In the genomic region with DNA sequence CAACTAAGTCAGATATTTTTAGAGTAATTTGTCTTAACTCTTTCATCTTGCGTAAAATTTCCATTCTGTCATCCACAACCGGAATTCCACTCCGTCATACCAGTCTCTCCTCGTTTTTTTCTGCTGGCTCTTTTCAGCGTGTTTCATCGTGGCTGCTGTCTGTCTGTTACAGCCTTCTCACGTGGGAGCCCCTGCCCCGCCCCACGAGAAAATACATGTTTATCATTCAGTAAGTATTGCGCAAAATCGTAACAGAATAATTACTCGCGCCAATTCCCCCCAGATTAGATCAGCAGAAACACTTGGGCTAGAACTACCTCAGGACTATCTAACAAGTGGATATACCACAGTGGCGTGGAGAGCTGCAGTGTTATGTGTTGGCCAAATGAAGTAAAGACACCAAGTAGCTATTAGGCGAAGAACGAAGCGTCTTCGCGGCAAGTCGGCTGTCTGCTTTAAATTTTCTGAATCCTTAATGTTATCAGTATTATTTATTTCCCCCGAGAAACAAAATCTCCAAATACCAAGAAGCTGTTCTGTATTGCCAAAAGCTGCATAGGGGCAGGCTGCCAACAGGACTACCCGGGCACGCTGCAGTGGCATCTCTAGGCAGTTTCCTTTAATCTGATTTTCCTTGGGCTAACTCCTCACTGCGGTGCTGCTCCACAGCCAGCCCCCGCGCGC, we compare ENCODE assay signal across 8 cellular contexts. TPM values are rescaled to one million over a fixed set of nuclear protein-coding genes. Genes with fewer than 3 reads are reported as not detected.
DNase-seq lines count a peak whose midpoint lies in the region; ATAC-seq and TF ChIP-seq lines count a peak whose summit lies in the region.

No MANE protein-coding gene starts in this region.

- no peaks in the 10 kb centered on the region for H3K27me3 ChIP-seq in HUES64 (ENCODE audit: insufficient read depth, low read length)
- no peaks in the 10 kb centered on the region for H3K27me3 ChIP-seq in mammary epithelial cell (ENCODE audit: insufficient read depth, low read length)

- H3K27ac ChIP-seq in HUES64 (ENCODE audit: low read depth, low read length) (peak overlapping the region; percentile 3; the same call in 1 of the 2 replicates), mammary epithelial cell (ENCODE audit: insufficient read depth, low read depth, low read length) (peak overlapping the region; percentile 14)

- no TSS peak for BruUV-seq in mammary epithelial cell (replicated peaks; lab: Mats Ljungman, UMichigan)

- peak overlapping the region; percentile 93 for H3K4me3 Mint-ChIP-seq in T-helper 2 cell treated with Interferon-gamma antibody and Interleukin-4, amounts not matched to agents 5 μg/mL and 100 μg/mL, for 36 hours

- in situ Hi-C loops in mammary epithelial cell (cut with MboI; ENCODE audit: low sequenced_read_pairs in 2 of 2): no loop called here

- dilution Hi-C loops in mammary epithelial cell (cut with HindIII; ENCODE audit: low sequenced_read_pairs): no loop called here

- intact Hi-C loops in mammary epithelial cell (cut with micrococcal nuclease): loop anchor here (2.0 to 10.0 kb wide), 2 partner anchors 59 to 129 kb away; no protein-coding TSS in a partner anchor

- peak overlapping the region; percentile 91 for H3K4me2 ChIP-seq in mammary epithelial cell (ENCODE audit: insufficient read depth, low read depth, low read length)

- CTCF ChIA-PET in mammary epithelial cell (lab: Charles Lee; ENCODE audit: low non-redundant PET): no interaction called here

- peak overlapping the region; percentile 77 for H3K4me3 ChIP-seq in HUES64 (ENCODE audit: low read length)
- H3K4me3 ChIP-seq in mammary epithelial cell (replicated peaks in 1 of 3; ENCODE audit: insufficient read depth in 1 of 3, low read depth in 2 of 3, low read length in 3 of 3): peak overlapping the region; percentile 52 to 73 (median 68)

- no peaks in the 10 kb centered on the region for H3K9me3 ChIP-seq in HUES64 (ENCODE audit: insufficient read depth, low read depth, low read length)
- no peaks in the 10 kb centered on the region for H3K9me3 ChIP-seq in mammary epithelial cell (replicated peaks; ENCODE audit: insufficient read depth, low read length)

- peaks cover 9% of the 10 kb centered on the region; the same call in 1 of the 2 replicates for H3K4me1 ChIP-seq in HUES64 (ENCODE audit: insufficient read depth, low read length)
- peaks cover 28% of the 10 kb centered on the region for H3K4me1 ChIP-seq in mammary epithelial cell (ENCODE audit: insufficient read depth, low read length)

- H2AFZ ChIP-seq in mammary epithelial cell (ENCODE audit: low read depth, low read length): peak overlapping the region; percentile 92

- H3K27me3 Mint-ChIP-seq in T-helper 2 cell treated with Interferon-gamma antibody and Interleukin-4, amounts not matched to agents 5 μg/mL and 100 μg/mL, for 36 hours (ENCODE audit: low read depth): no peaks in the 10 kb centered on the region

- ATAC-seq in GM19351 (IDR thresholded peaks at IDR 0.05; ENCODE audit: unreplicated experiment): peak; percentile 20

- no peak for TF ChIP-seq CTCF in mammary epithelial cell (conservative IDR thresholded peaks at IDR 0.05 in 1 of 2, IDR thresholded peaks at IDR 0.05 in 1 of 2; ENCODE audit: extremely low read depth in 1 of 2, insufficient read depth in 1 of 2, low read depth in 1 of 2, low read length in 2 of 2)

- peaks cover 36% of the 10 kb centered on the region for H3K79me2 ChIP-seq in mammary epithelial cell (ENCODE audit: insufficient read depth, low read length)

- H3K27ac Mint-ChIP-seq in T-helper 2 cell treated with Interferon-gamma antibody and Interleukin-4, amounts not matched to agents 5 μg/mL and 100 μg/mL, for 36 hours: peak overlapping the region; percentile 52

- H3K36me3 ChIP-seq in HUES64 (ENCODE audit: insufficient read depth, low read length) (no peaks in the 10 kb centered on the region), mammary epithelial cell (ENCODE audit: insufficient read depth, low read length) (no peaks in the 10 kb centered on the region)

- H3K36me3 Mint-ChIP-seq in T-helper 2 cell treated with Interferon-gamma antibody and Interleukin-4, amounts not matched to agents 5 μg/mL and 100 μg/mL, for 36 hours (ENCODE audit: low read depth): peaks cover 2% of the 10 kb centered on the region

- H4K20me1 ChIP-seq in mammary epithelial cell (ENCODE audit: insufficient read depth, low read length): no peaks in the 10 kb centered on the region

- H3K9me3 Mint-ChIP-seq in T-helper 2 cell treated with Interferon-gamma antibody and Interleukin-4, amounts not matched to agents 5 μg/mL and 100 μg/mL, for 36 hours: no peaks in the 10 kb centered on the region

- WGBS in HUES64: 37% methylated on average over 27 of the region's 27 CpGs
- WGBS in mammary epithelial cell (ENCODE audit: low coverage, missing lambda C conversion rate): 4% methylated on average over 21 of the region's 27 CpGs

- peak; percentile 67 to 76 for DNase-seq in AML-193 (lab: John Stamatoyannopoulos, UW)
- DNase-seq in T-helper 2 cell treated with Interferon-gamma antibody and Interleukin-4, amounts not matched to agents 5 μg/mL and 100 μg/mL, for 36 hours (ENCODE audit: low spot score): peak; percentile 40
- DNase-seq in mammary epithelial cell: peak; percentile 16
- DNase-seq in kidney glomerular epithelial cell (lab: John Stamatoyannopoulos, UW): peak; percentile 35
- peak in 3 of 4 experiments; percentile 14 to 31 (median 20) for DNase-seq in stimulated activated CD4-positive, alpha-beta T cell treated with anti-CD3 and anti-CD28 coated beads, Interleukin-1b, Interleukin-23, amount 100 ng/mL, for 24 hours (ENCODE audit: low read depth in 4 of 4, low spot score in 1 of 4)
- DNase-seq in NOMO-1 (lab: John Stamatoyannopoulos, UW; ENCODE audit: unreplicated experiment in 2 of 2): no peak

- peak overlapping the region; percentile 63 for H3K9ac ChIP-seq in HUES64 (ENCODE audit: low read depth, low read length)
- no peak overlapping the region for H3K9ac ChIP-seq in mammary epithelial cell (ENCODE audit: insufficient read depth, low read length)

- peaks cover 21% of the 10 kb centered on the region for H3K4me1 Mint-ChIP-seq in T-helper 2 cell treated with Interferon-gamma antibody and Interleukin-4, amounts not matched to agents 5 μg/mL and 100 μg/mL, for 36 hours (ENCODE audit: low read depth)

RNA-seq across cellular contexts. Expression of gene FOCAD, which starts 0.6 kb away (rescaled TPM):
- 26.7 TPM for polyA plus RNA-seq in HUES64 (2013, experiment 1 of 2)
- 32.8 TPM for polyA plus RNA-seq in HUES64 (2013, experiment 2 of 2)
- total RNA-seq in mammary epithelial cell: 10 to 100 TPM; 22.5 to 48.2 TPM
- polyA plus RNA-seq in mammary epithelial cell: 20.0 TPM
- polyA minus RNA-seq in mammary epithelial cell: 176 TPM

Comparison
In these comparisons a context has a peak if more than half of its experiments do, and no peak if none do; other contexts are left out.
1. DNase-seq: peak in AML-193 (2 of 2), T-helper 2 cell treated with Interferon-gamma antibody and Interleukin-4, amounts not matched to agents 5 μg/mL and 100 μg/mL, for 36 hours (single experiment), mammary epithelial cell (single experiment), kidney glomerular epithelial cell (single experiment) and stimulated activated CD4-positive, alpha-beta T cell treated with anti-CD3 and anti-CD28 coated beads, Interleukin-1b, Interleukin-23, amount 100 ng/mL, for 24 hours (3 of 4); none in NOMO-1 (0 of 2).